Comparison of ENCODE assay signal across 19 cellular contexts in the genomic region with DNA sequence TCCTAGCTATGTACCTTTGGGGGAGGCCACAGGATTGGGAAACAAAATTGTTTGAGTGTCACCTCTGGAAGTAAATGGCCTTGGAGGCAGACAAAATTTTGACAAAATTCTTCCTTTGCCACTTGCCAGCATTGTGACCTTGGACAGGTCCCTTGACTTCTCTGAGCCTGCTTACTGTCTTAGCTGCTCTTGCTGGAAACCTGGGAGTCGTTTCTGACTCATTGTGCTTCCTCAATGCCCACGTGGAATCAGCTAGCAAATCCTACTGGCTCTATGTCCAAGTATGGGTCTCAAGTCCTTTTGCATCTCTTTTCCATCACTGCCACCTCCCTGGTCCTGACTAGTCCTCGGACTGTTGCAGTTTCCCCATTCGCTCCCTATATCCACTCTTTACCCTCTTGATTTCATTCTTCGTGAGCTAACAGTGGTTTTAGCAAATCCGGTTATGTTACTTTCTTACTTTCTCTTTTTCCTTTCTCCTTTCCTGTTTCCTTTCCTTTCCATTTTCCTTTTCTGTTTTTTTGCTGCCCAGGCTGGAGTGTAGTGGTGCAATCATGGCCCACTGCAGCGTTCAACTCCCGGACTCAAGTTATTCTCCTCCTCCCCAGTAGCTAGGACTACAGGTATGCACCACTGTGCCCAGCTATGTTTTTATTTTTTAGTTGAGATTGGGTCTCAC.
A peak's percentile ranks its signal among the peaks of the same experiment; 100 is the strongest.
DNase-seq lines count a peak whose midpoint lies in the region; ATAC-seq, FAIRE-seq and TF ChIP-seq lines count a peak whose summit lies in the region.
"Had no signal": no experiment of that assay in that cellular context is flagged by ENCODE, and none has a peak within 500 bp of the region (broad histone marks: within the 10 kb centered on the region; RNA-seq: fewer than 3 reads in every experiment).

No MANE protein-coding gene starts in this region.

- peaks cover 0 to 64% (median 14%) of the 10 kb centered on the region in 7 donors for H3K4me1 Mint-ChIP-seq in naive thymus-derived CD4-positive, alpha-beta T cell
- H3K4me1 Mint-ChIP-seq: B cell had no signal

- no peak overlapping the region for H2BK15ac ChIP-seq in neuronal stem cell (ENCODE audit: low read length)

- H3K9me3 ChIP-seq in heart right ventricle = no peaks in the 10 kb centered on the region
- no peaks in the 10 kb centered on the region for H3K9me3 ChIP-seq in right cardiac atrium (ENCODE audit: control insufficient read depth, low read length)
- no peaks in the 10 kb centered on the region for H3K9me3 ChIP-seq in adrenal gland (replicated peaks in 1 of 3)
- H3K9me3 ChIP-seq in naive thymus-derived CD4-positive, alpha-beta T cell (ENCODE audit: control insufficient read depth in 2 of 3, low read length in 3 of 3) = no peaks in the 10 kb centered on the region
- H3K9me3 ChIP-seq in uterus = no peaks in the 10 kb centered on the region
- H3K9me3 ChIP-seq in neuronal stem cell (replicated peaks in 1 of 2; ENCODE audit: control insufficient read depth in 2 of 2, insufficient read depth in 1 of 2, low read depth in 1 of 2, low read length in 2 of 2) = no peaks in the 10 kb centered on the region
- H3K9me3 ChIP-seq: mucosa of descending colon had no signal

- DNase-seq in heart right ventricle (no peak), right cardiac atrium (no peak), adrenal gland (peak in 6 of 7 donors; percentile 51 to 76 (median 70)), uterus (no peak), D721Med (ENCODE audit: insufficient read length, low spot score) (no peak), neuronal stem cell (ENCODE audit: low spot score) (no peak)
- DNase-seq in naive thymus-derived CD4-positive, alpha-beta T cell = no peak
- DNase-seq: activated T-cell treated with anti-CD3 and anti-CD28 coated beads, Interleukin-2, amount 50 U/mL, for 24 hours; cortex of kidney; erythroblast; mucosa of descending colon; NCI-H1092; posterior cingulate gyrus; stimulated activated CD4-positive, alpha-beta T cell treated with anti-CD3 and anti-CD28 coated beads, Interleukin-12 subunit alpha, Interleukin-12 subunit beta, amount 100 ng/mL, for 4 hours; stimulated activated naive CD4-positive, alpha-beta T cell treated with Interleukin-2 at 50 U/mL for 16 hours had no signal

- no peak overlapping the region for H2BK5ac ChIP-seq in neuronal stem cell (ENCODE audit: low read length)

- no peak overlapping the region for H3K9ac ChIP-seq in neuronal stem cell (ENCODE audit: low read depth, low read length, poor library complexity)

- no peaks in the 10 kb centered on the region for H3K27me3 Mint-ChIP-seq in naive thymus-derived CD4-positive, alpha-beta T cell
- H3K27me3 Mint-ChIP-seq: activated T-cell treated with anti-CD3 and anti-CD28 coated beads, Interleukin-2, amount 50 U/mL, for 24 hours; B cell had no signal

- H3K27ac Mint-ChIP-seq in naive thymus-derived CD4-positive, alpha-beta T cell = peak overlapping the region in 5 of 9 donors; percentile 9 to 69 (median 32)
- H3K27ac Mint-ChIP-seq: activated T-cell treated with anti-CD3 and anti-CD28 coated beads, Interleukin-2, amount 50 U/mL, for 24 hours; B cell had no signal

- H3K4me3 ChIP-seq in heart right ventricle (no peak overlapping the region), right cardiac atrium (ENCODE audit: low read length) (no peak overlapping the region), adrenal gland (no peak overlapping the region), uterus (no peak overlapping the region), neuronal stem cell (ENCODE audit: low read length in 2 of 2) (no peak overlapping the region)
- no peak overlapping the region for H3K4me3 ChIP-seq in naive thymus-derived CD4-positive, alpha-beta T cell (ENCODE audit: low read length)
- H3K4me3 ChIP-seq: mucosa of descending colon had no signal

- no peak overlapping the region for H3K4me2 ChIP-seq in neuronal stem cell (ENCODE audit: insufficient read depth, low read length, poor library complexity, severe bottlenecking)

- no peak for TF ChIP-seq POLR2A in adrenal gland (IDR thresholded peaks at IDR 0.05)
- no peak for TF ChIP-seq POLR2A in uterus (IDR thresholded peaks at IDR 0.05)

- H3K27ac ChIP-seq in heart right ventricle (peak overlapping the region in 8 of 10 donors; percentile 4 to 59 (median 36)), right cardiac atrium (ENCODE audit: low read length) (no peak overlapping the region), adrenal gland (peak overlapping the region; percentile 3 to 72 (median 42)), uterus (peak overlapping the region; percentile 34 to 44), neuronal stem cell (replicated peaks; ENCODE audit: low read length) (no peak overlapping the region)
- no peak overlapping the region for H3K27ac ChIP-seq in naive thymus-derived CD4-positive, alpha-beta T cell (ENCODE audit: low read depth, low read length)
- H3K27ac ChIP-seq: RWPE1 had no signal

- no peak overlapping the region for H3K4me3 Mint-ChIP-seq in naive thymus-derived CD4-positive, alpha-beta T cell
- H3K4me3 Mint-ChIP-seq: activated T-cell treated with anti-CD3 and anti-CD28 coated beads, Interleukin-2, amount 50 U/mL, for 24 hours; B cell had no signal

- no peak for TF ChIP-seq CTCF in heart right ventricle (IDR thresholded peaks at IDR 0.05)
- TF ChIP-seq CTCF in adrenal gland (IDR thresholded peaks at IDR 0.05) = no peak
- TF ChIP-seq CTCF in uterus (IDR thresholded peaks at IDR 0.05) = no peak
- no peak for TF ChIP-seq CTCF in D721Med (IDR thresholded peaks at IDR 0.05; ENCODE audit: insufficient read depth, missing control alignments)

- POLR2A ChIA-PET in naive thymus-derived CD4-positive, alpha-beta T cell (lab: Charles Lee) = no interaction called here

- WGBS in heart right ventricle, 2 donors = 83 to 88% methylated on average over 8 of the region's 8 CpGs
- WGBS in right cardiac atrium = 84% methylated on average over 8 of the region's 8 CpGs
- 72 to 80% (median 75%) methylated on average over 8 of the region's 8 CpGs for WGBS in adrenal gland, 4 donors
- no CpG with 5 or more reads among the region's 8 CpGs for WGBS in neuronal stem cell (ENCODE audit: extremely low coverage in 2 of 2, insufficient read length in 2 of 2, insufficient replicate concordance in 1 of 2), 2 donors

- no peak overlapping the region for H2BK120ac ChIP-seq in neuronal stem cell (ENCODE audit: low read depth, low read length)

- H3K14ac ChIP-seq in neuronal stem cell (ENCODE audit: low read length) = no peak overlapping the region

- no peak overlapping the region for H2AK5ac ChIP-seq in neuronal stem cell (ENCODE audit: low read depth, low read length)

- ATAC-seq in heart right ventricle (no peak), right cardiac atrium (no peak), GM18870 (IDR thresholded peaks at IDR 0.05; ENCODE audit: unreplicated experiment) (no peak)
- ATAC-seq in naive thymus-derived CD4-positive, alpha-beta T cell = no peak
- ATAC-seq: mucosa of descending colon had no signal

- H3K27me3 ChIP-seq in heart right ventricle (no peaks in the 10 kb centered on the region), right cardiac atrium (ENCODE audit: control insufficient read depth, insufficient read depth) (no peaks in the 10 kb centered on the region), adrenal gland (no peaks in the 10 kb centered on the region), uterus (no peaks in the 10 kb centered on the region), neuronal stem cell (ENCODE audit: control insufficient read depth in 3 of 3, insufficient read depth in 3 of 3, low read depth in 1 of 3, low read length in 3 of 3) (no peaks in the 10 kb centered on the region)
- H3K27me3 ChIP-seq in naive thymus-derived CD4-positive, alpha-beta T cell (ENCODE audit: control insufficient read depth in 2 of 2, insufficient read depth in 2 of 2, low read length in 2 of 2) = no peaks in the 10 kb centered on the region

- peaks cover 3 to 90% (median 52%) of the 10 kb centered on the region in 9 donors for H3K4me1 ChIP-seq in heart right ventricle
- H3K4me1 ChIP-seq in right cardiac atrium (ENCODE audit: control insufficient read depth, insufficient read depth, low read length) = peaks cover 12% of the 10 kb centered on the region
- peaks cover 14 to 48% of the 10 kb centered on the region in 2 donors for H3K4me1 ChIP-seq in adrenal gland (replicated peaks in 1 of 2)
- H3K4me1 ChIP-seq in naive thymus-derived CD4-positive, alpha-beta T cell (ENCODE audit: control insufficient read depth in 2 of 2, insufficient read depth in 2 of 2, low read length in 2 of 2) = no peaks in the 10 kb centered on the region
- H3K4me1 ChIP-seq in uterus = peaks cover 0 to 22% of the 10 kb centered on the region in 2 donors
- no peaks in the 10 kb centered on the region for H3K4me1 ChIP-seq in neuronal stem cell (ENCODE audit: control insufficient read depth in 2 of 2, insufficient read depth in 1 of 2, low read depth in 1 of 2, low read length in 2 of 2)

- peaks cover 0 to 35% (median 12%) of the 10 kb centered on the region in 5 donors for H3K36me3 Mint-ChIP-seq in naive thymus-derived CD4-positive, alpha-beta T cell

- no peak overlapping the region for H2AFZ ChIP-seq in neuronal stem cell (ENCODE audit: low read length)

- CTCF ChIA-PET in naive thymus-derived CD4-positive, alpha-beta T cell (lab: Charles Lee) = interaction anchor here (1.3 kb wide), 1 partner anchor 326 kb away, joined by 3 read pairs; no protein-coding TSS in a partner anchor

- H3K36me3 ChIP-seq in heart right ventricle = peaks cover 0 to 13% (median 0%) of the 10 kb centered on the region in 9 donors
- no peaks in the 10 kb centered on the region for H3K36me3 ChIP-seq in adrenal gland (replicated peaks in 1 of 2)
- peaks cover 0 to 5% (median 0%) of the 10 kb centered on the region in 3 experiments for H3K36me3 ChIP-seq in naive thymus-derived CD4-positive, alpha-beta T cell (ENCODE audit: control insufficient read depth in 2 of 3, insufficient read depth in 3 of 3, low read length in 3 of 3)
- no peaks in the 10 kb centered on the region for H3K36me3 ChIP-seq in uterus
- H3K36me3 ChIP-seq in neuronal stem cell (replicated peaks in 1 of 2; ENCODE audit: control insufficient read depth in 2 of 2, insufficient read depth in 2 of 2, low read length in 2 of 2) = peaks cover 0 to 2% of the 10 kb centered on the region in 2 donors

- FAIRE-seq in D721Med (lab: Jason Lieb, UNC) = no peak
- FAIRE-seq: keratinocyte had no signal

- H3K4ac ChIP-seq in neuronal stem cell (ENCODE audit: low read length) = no peak overlapping the region

- no peak overlapping the region for H2BK12ac ChIP-seq in neuronal stem cell (ENCODE audit: low read length)

- no peak overlapping the region for H3K18ac ChIP-seq in neuronal stem cell (ENCODE audit: low read length)

- no peak overlapping the region for H4K91ac ChIP-seq in neuronal stem cell (ENCODE audit: low read depth, low read length, poor library complexity)

- intact Hi-C loops in heart right ventricle (cut with DNase I) = loop anchor here in 3 of 10 donors (5.0 to 10.0 kb wide), 3 partner anchors 71 to 108 kb away; a partner anchor contains a TSS
- intact Hi-C loops in right cardiac atrium (cut with DNase I) = no loop called here
- intact Hi-C loops in adrenal gland (cut with DNase I) = no loop called here
- intact Hi-C loops in naive thymus-derived CD4-positive, alpha-beta T cell (cut with micrococcal nuclease) = no loop called here
- intact Hi-C loops in uterus (cut with DNase I; ENCODE audit: low total_unique reads) = no loop called here

- H3K9me3 Mint-ChIP-seq in naive thymus-derived CD4-positive, alpha-beta T cell = peaks cover 0 to 5% (median 0%) of the 10 kb centered on the region in 11 donors
- H3K9me3 Mint-ChIP-seq: activated T-cell treated with anti-CD3 and anti-CD28 coated beads, Interleukin-2, amount 50 U/mL, for 24 hours had no signal

- H3K79me1 ChIP-seq in neuronal stem cell (ENCODE audit: low read depth, low read length) = no peaks in the 10 kb centered on the region

- no peak overlapping the region for H3K23ac ChIP-seq in neuronal stem cell (ENCODE audit: low read depth, low read length, poor library complexity)

- H4K8ac ChIP-seq in neuronal stem cell (ENCODE audit: low read depth, low read length) = no peak overlapping the region

Comparison
In these comparisons a context has a peak if more than half of its experiments do, and no peak if none do; other contexts are left out.
1. H3K27ac ChIP-seq: peak in heart right ventricle (8 of 10), adrenal gland (5 of 5) and uterus (2 of 2); none in right cardiac atrium (single experiment), naive thymus-derived CD4-positive, alpha-beta T cell (single experiment) and neuronal stem cell (single experiment).
2. DNase-seq: peak in adrenal gland (6 of 7); none in heart right ventricle (0 of 2), right cardiac atrium (0 of 3), naive thymus-derived CD4-positive, alpha-beta T cell (0 of 9), uterus (0 of 2), D721Med (single experiment) and neuronal stem cell (single experiment).